In genomic region chr20:9015984-9016324, GRCh38 we compare ENCODE assay signal across 17 cellular contexts. TPM values are rescaled to one million over a fixed set of nuclear protein-coding genes. Genes with fewer than 3 reads are reported as not detected.
A peak's percentile ranks its signal among the peaks of the same experiment; 100 is the strongest.
DNase-seq lines count a peak whose midpoint lies in the region; ATAC-seq, FAIRE-seq and TF ChIP-seq lines count a peak whose summit lies in the region.
"Had no signal": no experiment of that assay in that cellular context is flagged by ENCODE, and none has a peak within 500 bp of the region (broad histone marks: within the 10 kb centered on the region; RNA-seq: fewer than 3 reads in every experiment).

No MANE protein-coding gene starts in this region.

- H3K4me1 ChIP-seq in GM23338 (ENCODE audit: insufficient read depth) = peaks cover 6% of the 10 kb centered on the region; the same call in 1 of the 2 replicates
- H3K4me1 ChIP-seq in trophoblast cell (ENCODE audit: control insufficient read depth in 1 of 2, insufficient read depth in 2 of 2, low read length in 2 of 2) = no peaks in the 10 kb centered on the region
- H3K4me1 ChIP-seq: adrenal gland, left ventricle myocardium inferior, spleen, testis had no signal

- no peaks in the 10 kb centered on the region for H4K20me1 ChIP-seq in GM23338 (replicated peaks; ENCODE audit: insufficient read depth)

- H3K14ac ChIP-seq in trophoblast cell (ENCODE audit: low read length) = no peak overlapping the region

- H3F3A ChIP-seq in GM23338 (replicated peaks; ENCODE audit: low read depth) = no peaks in the 10 kb centered on the region

- H2AFZ ChIP-seq in GM23338 (no peak overlapping the region), trophoblast cell (ENCODE audit: insufficient read depth, low read length, poor library complexity) (no peak overlapping the region)

- H3K36me3 Mint-ChIP-seq in GM23338 (ENCODE audit: low read depth) = no peaks in the 10 kb centered on the region; the same call in 2 of the 3 replicates

- no CpG with 5 or more reads among the region's 1 CpG for WGBS in trophoblast cell (ENCODE audit: extremely low coverage, insufficient coverage, insufficient read length)

- no peak overlapping the region for H3K9ac ChIP-seq in trophoblast cell (ENCODE audit: low read length)
- H3K9ac ChIP-seq: KMS-11 had no signal

- H3K27me3 ChIP-seq in GM23338 (ENCODE audit: insufficient read depth) = no peaks in the 10 kb centered on the region
- no peaks in the 10 kb centered on the region for H3K27me3 ChIP-seq in trophoblast cell (ENCODE audit: insufficient read depth, low read length)
- H3K27me3 ChIP-seq: adrenal gland, spleen, testis had no signal

- H3K27ac Mint-ChIP-seq in GM23338 = peak overlapping the region; percentile 48; the same call in 1 of the 2 replicates
- H3K27ac Mint-ChIP-seq: activated CD4-positive, alpha-beta T cell treated with anti-CD3 and anti-CD28 coated beads for 36 hours had no signal

- no peak overlapping the region for H2BK120ac ChIP-seq in trophoblast cell (ENCODE audit: insufficient read depth, low read length, poor library complexity)

- no peaks in the 10 kb centered on the region for H3K79me1 ChIP-seq in trophoblast cell (ENCODE audit: low read length)

- peak overlapping the region; percentile 96 for H3K27ac ChIP-seq in GM23338 (ENCODE audit: low read depth)
- H3K27ac ChIP-seq in trophoblast cell (ENCODE audit: low read depth, low read length) = no peak overlapping the region
- H3K27ac ChIP-seq: adrenal gland, KMS-11, left ventricle myocardium inferior, spleen, testis had no signal

- no peaks in the 10 kb centered on the region for H3K9me2 ChIP-seq in GM23338 (ENCODE audit: insufficient read depth)

- no peak overlapping the region for H4K12ac ChIP-seq in trophoblast cell (ENCODE audit: low read depth, low read length)

- no peak overlapping the region for H3K4ac ChIP-seq in trophoblast cell (ENCODE audit: low read depth, low read length)

- no peak overlapping the region for H4K8ac ChIP-seq in trophoblast cell (ENCODE audit: low read depth, low read length)

- no peaks in the 10 kb centered on the region for H3K9me3 ChIP-seq in trophoblast cell (ENCODE audit: insufficient read depth, low read depth, low read length)
- H3K9me3 ChIP-seq: adrenal gland, left ventricle myocardium inferior, spleen, testis had no signal

- H3K4me3 ChIP-seq in GM23338 (no peak overlapping the region), fibroblast of mammary gland (ENCODE audit: control insufficient read depth, low read depth, low read length) (no peak overlapping the region), trophoblast cell (ENCODE audit: low read depth, low read length) (no peak overlapping the region)
- H3K4me3 ChIP-seq: adrenal gland, left ventricle myocardium inferior, spleen, testis had no signal

- peak; percentile 70 for DNase-seq in GM23338 (ENCODE audit: low spot score)
- DNase-seq in RCC 7860 (ENCODE audit: low spot score) = peak; percentile 99
- DNase-seq in fibroblast of mammary gland (ENCODE audit: low read depth) = peak; percentile 53
- peak; percentile 2 to 11 for DNase-seq in trophoblast cell
- no peak for DNase-seq in stimulated activated naive CD4-positive, alpha-beta T cell treated with Interleukin-2 at 50 U/mL for 16 hours (lab: John Stamatoyannopoulos, UW)
- no peak for DNase-seq in MV-4-11 (lab: John Stamatoyannopoulos, UW)
- DNase-seq in NCI-H2227 (lab: John Stamatoyannopoulos, UW; ENCODE audit: unreplicated experiment) = no peak
- DNase-seq: activated CD4-positive, alpha-beta T cell treated with anti-CD3 and anti-CD28 coated beads for 36 hours; activated T-cell treated with anti-CD3 and anti-CD28 coated beads, Interleukin-2, amount 50 U/mL, for 4 hours; adrenal gland; glutamatergic neuron; left ventricle myocardium inferior; NCI-H2029 treated with DMSO at 0.1 percent for 48 hours; spleen; testis had no signal

- no peaks in the 10 kb centered on the region for H3K36me3 ChIP-seq in GM23338 (ENCODE audit: insufficient read depth)
- no peaks in the 10 kb centered on the region for H3K36me3 ChIP-seq in trophoblast cell (ENCODE audit: control insufficient read depth in 1 of 2, insufficient read depth in 2 of 2, low read length in 2 of 2)
- H3K36me3 ChIP-seq: adrenal gland, left ventricle myocardium inferior, spleen had no signal

- H3K79me2 ChIP-seq in GM23338 (replicated peaks; ENCODE audit: insufficient read depth) (no peaks in the 10 kb centered on the region), trophoblast cell (ENCODE audit: control insufficient read depth, insufficient read depth, low read length, poor library complexity) (no peaks in the 10 kb centered on the region)

- FAIRE-seq in RCC 7860 (lab: Jason Lieb, UNC) = peak; percentile 97

- H3K4me1 Mint-ChIP-seq in GM23338 = peaks cover 25% of the 10 kb centered on the region
- H3K4me1 Mint-ChIP-seq: activated CD4-positive, alpha-beta T cell treated with anti-CD3 and anti-CD28 coated beads for 36 hours had no signal

- H3K4me2 ChIP-seq in GM23338 = no peak overlapping the region
- no peak overlapping the region for H3K4me2 ChIP-seq in trophoblast cell (ENCODE audit: low read length)
- H3K4me2 ChIP-seq: KMS-11 had no signal

- H3K27me3 Mint-ChIP-seq in GM23338 (ENCODE audit: insufficient read depth, low read depth, poor library complexity) = no peaks in the 10 kb centered on the region
- H3K27me3 Mint-ChIP-seq: activated CD4-positive, alpha-beta T cell treated with anti-CD3 and anti-CD28 coated beads for 36 hours had no signal

- no peak overlapping the region for H2BK12ac ChIP-seq in trophoblast cell (ENCODE audit: low read length)

- TF ChIP-seq CTCF in GM23338 (conservative IDR thresholded peaks at IDR 0.05; ENCODE audit: low read depth in 2 of 2) (no peak), fibroblast of mammary gland (conservative IDR thresholded peaks at IDR 0.05; ENCODE audit: control insufficient read depth, insufficient read depth, low read depth, low read length) (no peak)

- H3K23ac ChIP-seq in trophoblast cell (ENCODE audit: low read length) = no peak overlapping the region

- H2AK5ac ChIP-seq in trophoblast cell (ENCODE audit: low read length) = no peak overlapping the region

- H3K4me3 Mint-ChIP-seq in GM23338 = no peak overlapping the region
- H3K4me3 Mint-ChIP-seq: activated CD4-positive, alpha-beta T cell treated with anti-CD3 and anti-CD28 coated beads for 36 hours; activated T-cell treated with anti-CD3 and anti-CD28 coated beads, Interleukin-2, amount 50 U/mL, for 4 hours had no signal

- no peaks in the 10 kb centered on the region for H3K9me3 Mint-ChIP-seq in GM23338
- H3K9me3 Mint-ChIP-seq: activated T-cell treated with anti-CD3 and anti-CD28 coated beads, Interleukin-2, amount 50 U/mL, for 4 hours had no signal

- ATAC-seq in GM23338 (peak; percentile 64), HG03520 (IDR thresholded peaks at IDR 0.05; ENCODE audit: unreplicated experiment) (no peak)
- ATAC-seq: activated CD4-positive, alpha-beta T cell treated with anti-CD3 and anti-CD28 coated beads for 36 hours; activated T-cell treated with anti-CD3 and anti-CD28 coated beads, Interleukin-2, amount 50 U/mL, for 4 hours had no signal

- H4K91ac ChIP-seq in trophoblast cell (ENCODE audit: low read depth, low read length) = no peak overlapping the region

- no peak overlapping the region for H3K18ac ChIP-seq in trophoblast cell (ENCODE audit: low read length)

- H2BK5ac ChIP-seq in trophoblast cell (ENCODE audit: low read depth, low read length, poor library complexity) = no peak overlapping the region

TF ChIP-seq in GM23338, 12 proteins besides CTCF, POLR2A, EP300 and RAD21:
- TF ChIP-seq ZNF114 (CRISPR knock-in tag; IDR thresholded peaks at IDR 0.05) (0 out of 2 replicates have a peak, but pooled peaks have one; percentile 56), REST (IDR thresholded peaks at IDR 0.05; ENCODE audit: unreplicated experiment) (no peak)

RNA-seq across cellular contexts. Expression of gene PLCB4, which starts 52.9 kb away (rescaled TPM):
- total RNA-seq in GM23338 (2014; rRNA removed; shearing (Covaris generic)) = 5.9 and 16.1 TPM in 2 replicates
- polyA plus RNA-seq in GM23338 (2016; fragmentation: Nextera tagmentation; extraction: Ambion mirVana) = 3.5 and 6.5 TPM in 2 replicates
- polyA plus RNA-seq in trophoblast cell (2013) = 0.97 and 0.99 TPM in 2 replicates

Comparison
In these comparisons a context has a peak if more than half of its experiments do, and no peak if none do; other contexts are left out.
1. DNase-seq: peak in GM23338 (single experiment), RCC 7860 (single experiment), fibroblast of mammary gland (single experiment) and trophoblast cell (2 of 2); none in stimulated activated naive CD4-positive, alpha-beta T cell treated with Interleukin-2 at 50 U/mL for 16 hours (single experiment), MV-4-11 (single experiment) and NCI-H2227 (single experiment).